In the genomic region with DNA sequence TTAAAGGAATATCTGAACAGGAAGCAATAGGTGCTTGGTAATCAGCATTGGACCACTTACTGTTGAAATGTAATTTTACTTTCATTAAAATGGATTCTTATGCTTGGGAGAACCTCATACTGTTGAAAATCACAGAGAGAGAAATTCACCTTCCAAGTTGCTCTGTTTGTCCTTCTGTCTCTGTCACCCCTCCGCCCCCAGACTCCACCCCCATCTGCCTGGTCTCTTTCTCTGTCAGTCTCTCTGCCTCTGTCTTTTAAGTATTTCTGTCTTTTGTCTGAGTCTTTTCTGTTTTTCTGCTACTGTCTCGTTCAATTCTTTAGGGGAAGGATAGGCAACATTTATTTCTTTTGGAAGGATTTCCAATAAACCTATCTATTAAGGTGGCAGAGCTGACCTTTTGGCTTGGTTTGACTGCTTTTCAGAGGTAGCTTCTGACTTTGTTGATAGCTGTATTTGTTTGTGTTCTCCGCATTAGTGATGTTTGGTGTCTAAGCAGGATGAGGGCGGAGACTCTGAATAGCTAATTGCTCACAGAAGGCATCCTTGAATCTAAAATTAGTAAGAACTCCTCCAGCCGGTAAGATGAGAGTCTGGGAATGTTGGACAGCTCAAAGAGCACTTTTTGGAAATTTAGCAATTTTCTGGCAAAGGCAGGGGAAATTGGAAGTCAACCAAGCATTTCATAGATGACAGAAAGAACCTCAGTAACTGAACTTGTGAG, we compare ENCODE assay signal across 9 cellular contexts.
DNase-seq lines count a peak whose midpoint lies in the region; FAIRE-seq and TF ChIP-seq lines count a peak whose summit lies in the region.
"Had no signal": no experiment of that assay in that cellular context is flagged by ENCODE, and none has a peak within 500 bp of the region (broad histone marks: within the 10 kb centered on the region; RNA-seq: fewer than 3 reads in every experiment).

No MANE protein-coding gene starts in this region.

- FAIRE-seq in keratinocyte (lab: Jason Lieb, UNC), result no peak

- no peak overlapping the region for H2AFZ ChIP-seq in keratinocyte (ENCODE audit: control insufficient read depth, low read length)

- no peak overlapping the region for H3K9ac ChIP-seq in keratinocyte (ENCODE audit: control insufficient read depth, extremely low read depth, insufficient read depth, low read length)
- H3K9ac ChIP-seq in stomach smooth muscle (ENCODE audit: low read length in 2 of 2), result peak overlapping the region; percentile 81 to 85

- H3K4me3 ChIP-seq in keratinocyte (ENCODE audit: control insufficient read depth in 2 of 3, extremely low read depth in 1 of 3, insufficient read depth in 2 of 3, low read depth in 1 of 3, low read length in 3 of 3), result no peak overlapping the region
- H3K4me3 ChIP-seq in stomach smooth muscle (ENCODE audit: low read length in 2 of 2), result peak overlapping the region; percentile 88 to 96

- POLR2A ChIA-PET in MCF 10A (lab: Yijun Ruan, JAX), result no interaction called here

- H3K27ac ChIP-seq in keratinocyte (ENCODE audit: control insufficient read depth, insufficient read depth, low read length) (peak overlapping the region; percentile 10), stomach smooth muscle (ENCODE audit: low read length) (peak overlapping the region; percentile 85)

- dilution Hi-C loops in keratinocyte (cut with MboI; ENCODE audit: extremely low pct_ligation_motif_present, low sequenced_read_pairs), result no loop called here

- H3K9me3 Mint-ChIP-seq in MCF 10A (ENCODE audit: unreplicated experiment), result no peaks in the 10 kb centered on the region
- H3K9me3 Mint-ChIP-seq in activated T-helper 2 cell treated with anti-CD3 and anti-CD28 coated beads, Interferon-gamma antibody, Interleukin-2, Interleukin-4, amounts not matched to agents 10 μg/mL and 5 μg/mL and 100 μg/mL, durations not matched to agents 14 hours and 24 hours and 36 hours, result no peaks in the 10 kb centered on the region

- H3K4me1 Mint-ChIP-seq in MCF 10A (ENCODE audit: insufficient read depth, unreplicated experiment), result peaks cover 22% of the 10 kb centered on the region
- peaks cover 44% of the 10 kb centered on the region for H3K4me1 Mint-ChIP-seq in activated T-helper 2 cell treated with anti-CD3 and anti-CD28 coated beads, Interferon-gamma antibody, Interleukin-2, Interleukin-4, amounts not matched to agents 10 μg/mL and 5 μg/mL and 100 μg/mL, durations not matched to agents 14 hours and 24 hours and 36 hours (ENCODE audit: low read depth)

- CTCF ChIA-PET in MCF 10A (lab: Yijun Ruan, JAX), result interaction anchor here (0.6 kb wide), 1 partner anchor 34 kb away, joined by 3 read pairs; no protein-coding TSS in a partner anchor

- BruUV-seq in MCF 10A (replicated peaks; lab: Mats Ljungman, UMichigan), result no TSS peak

- TF ChIP-seq CTCF in MCF 10A (IDR thresholded peaks at IDR 0.05; ENCODE audit: unreplicated experiment) (no peak), keratinocyte (optimal IDR thresholded peaks at IDR 0.05 in 1 of 3, IDR thresholded peaks at IDR 0.05 in 1 of 3, conservative IDR thresholded peaks at IDR 0.05 in 1 of 3; ENCODE audit: extremely low read depth in 1 of 3, insufficient read depth in 2 of 3, low read length in 3 of 3) (no peak)

- H3K4me3 Mint-ChIP-seq in MCF 10A (ENCODE audit: unreplicated experiment), result no peak overlapping the region
- no peak overlapping the region for H3K4me3 Mint-ChIP-seq in activated T-helper 2 cell treated with anti-CD3 and anti-CD28 coated beads, Interferon-gamma antibody, Interleukin-2, Interleukin-4, amounts not matched to agents 10 μg/mL and 5 μg/mL and 100 μg/mL, durations not matched to agents 14 hours and 24 hours and 36 hours (ENCODE audit: low read depth)

- intact Hi-C loops in MCF 10A (cut with micrococcal nuclease), result no loop called here
- intact Hi-C loops in activated T-helper 2 cell treated with anti-CD3 and anti-CD28 coated beads, Interferon-gamma antibody, Interleukin-2, Interleukin-4, amounts not matched to agents 10 μg/mL and 5 μg/mL and 100 μg/mL, durations not matched to agents 14 hours and 24 hours and 36 hours (cut with micrococcal nuclease), result loop anchor here (2.0 kb wide), 1 partner anchor 24 kb away; no protein-coding TSS in a partner anchor

- H3K27me3 Mint-ChIP-seq in MCF 10A (ENCODE audit: insufficient read depth, unreplicated experiment), result no peaks in the 10 kb centered on the region
- no peaks in the 10 kb centered on the region for H3K27me3 Mint-ChIP-seq in activated T-helper 2 cell treated with anti-CD3 and anti-CD28 coated beads, Interferon-gamma antibody, Interleukin-2, Interleukin-4, amounts not matched to agents 10 μg/mL and 5 μg/mL and 100 μg/mL, durations not matched to agents 14 hours and 24 hours and 36 hours (ENCODE audit: low read depth)

- H3K36me3 ChIP-seq in keratinocyte (ENCODE audit: control insufficient read depth in 2 of 2, extremely low read depth in 1 of 2, insufficient read depth in 2 of 2, low read length in 2 of 2) (peaks cover 0 to 2% of the 10 kb centered on the region in 2 experiments), stomach smooth muscle (ENCODE audit: control insufficient read depth in 2 of 2, insufficient read depth in 2 of 2, low read length in 2 of 2) (no peaks in the 10 kb centered on the region)

- peak; percentile 31 for DNase-seq in activated CD4-positive, alpha-beta T cell treated with anti-CD3 and anti-CD28 coated beads for 48 hours
- no peak for DNase-seq in activated CD4-positive, alpha-beta T cell treated with anti-CD3 and anti-CD28 coated beads for 1 hour
- DNase-seq in MCF 10A (ENCODE audit: unreplicated experiment), result peak; percentile 60
- no peak for DNase-seq in keratinocyte (ENCODE audit: low read depth, low spot score)
- no peak for DNase-seq in activated T-helper 2 cell treated with anti-CD3 and anti-CD28 coated beads, Interferon-gamma antibody, Interleukin-2, Interleukin-4, amounts not matched to agents 10 μg/mL and 5 μg/mL and 100 μg/mL, durations not matched to agents 14 hours and 24 hours and 36 hours (ENCODE audit: low spot score)
- DNase-seq in midbrain (lab: John Stamatoyannopoulos, UW), result no peak
- DNase-seq in KG1 (lab: John Stamatoyannopoulos, UW), result no peak
- DNase-seq: occipital lobe had no signal

- H3K4me2 ChIP-seq in keratinocyte (ENCODE audit: control insufficient read depth, extremely low read depth, insufficient read depth, low read depth, low read length), result no peak overlapping the region

- no peak overlapping the region for H3K27ac Mint-ChIP-seq in MCF 10A (ENCODE audit: low read depth, unreplicated experiment)
- no peak overlapping the region for H3K27ac Mint-ChIP-seq in activated T-helper 2 cell treated with anti-CD3 and anti-CD28 coated beads, Interferon-gamma antibody, Interleukin-2, Interleukin-4, amounts not matched to agents 10 μg/mL and 5 μg/mL and 100 μg/mL, durations not matched to agents 14 hours and 24 hours and 36 hours

- H3K4me1 ChIP-seq in keratinocyte (ENCODE audit: control insufficient read depth, extremely low read depth, insufficient read depth, low read length) (peaks cover 48% of the 10 kb centered on the region), stomach smooth muscle (ENCODE audit: control insufficient read depth, insufficient read depth, low read length) (peaks cover 40% of the 10 kb centered on the region)

- H3K79me2 ChIP-seq in keratinocyte (ENCODE audit: control insufficient read depth, insufficient read depth, low read length), result peaks cover 9% of the 10 kb centered on the region

- no peaks in the 10 kb centered on the region for H3K9me1 ChIP-seq in keratinocyte (ENCODE audit: control insufficient read depth, extremely low read depth, insufficient read depth, low read length)

- H3K36me3 Mint-ChIP-seq in MCF 10A (ENCODE audit: insufficient read depth, unreplicated experiment), result peaks cover 13% of the 10 kb centered on the region
- H3K36me3 Mint-ChIP-seq in activated T-helper 2 cell treated with anti-CD3 and anti-CD28 coated beads, Interferon-gamma antibody, Interleukin-2, Interleukin-4, amounts not matched to agents 10 μg/mL and 5 μg/mL and 100 μg/mL, durations not matched to agents 14 hours and 24 hours and 36 hours (ENCODE audit: low read depth), result peaks cover 24% of the 10 kb centered on the region

- H4K20me1 ChIP-seq in keratinocyte (ENCODE audit: control insufficient read depth, extremely low read depth, insufficient read depth, low read length), result no peaks in the 10 kb centered on the region

- H3K9me3 ChIP-seq in keratinocyte (ENCODE audit: control insufficient read depth, low read depth, low read length), result no peaks in the 10 kb centered on the region
- H3K9me3 ChIP-seq in stomach smooth muscle (ENCODE audit: control insufficient read depth in 2 of 2, low read length in 2 of 2), result no peaks in the 10 kb centered on the region

- no peaks in the 10 kb centered on the region for H3K27me3 ChIP-seq in keratinocyte (ENCODE audit: control insufficient read depth, extremely low read depth, insufficient read depth, low read length)
- H3K27me3 ChIP-seq in stomach smooth muscle (ENCODE audit: control insufficient read depth in 1 of 2, insufficient read depth in 2 of 2, low read length in 2 of 2), result no peaks in the 10 kb centered on the region

Comparison
In these comparisons a context has a peak if more than half of its experiments do, and no peak if none do; other contexts are left out.
1. DNase-seq: peak in activated CD4-positive, alpha-beta T cell treated with anti-CD3 and anti-CD28 coated beads for 48 hours (single experiment) and MCF 10A (single experiment); none in activated CD4-positive, alpha-beta T cell treated with anti-CD3 and anti-CD28 coated beads for 1 hour (single experiment), keratinocyte (single experiment), activated T-helper 2 cell treated with anti-CD3 and anti-CD28 coated beads, Interferon-gamma antibody, Interleukin-2, Interleukin-4, amounts not matched to agents 10 μg/mL and 5 μg/mL and 100 μg/mL, durations not matched to agents 14 hours and 24 hours and 36 hours (single experiment), midbrain (single experiment) and KG1 (single experiment).
2. H3K4me3 ChIP-seq: peak in stomach smooth muscle (2 of 2); none in keratinocyte (0 of 3).